ENCODE assay signal across 8 cellular contexts in genomic region chr2:231680992-231681852, GRCh38. TPM values are rescaled to one million over a fixed set of nuclear protein-coding genes. Genes with fewer than 3 reads are reported as not detected.
DNase-seq lines count a peak whose midpoint lies in the region; ATAC-seq and TF ChIP-seq lines count a peak whose summit lies in the region.

No MANE protein-coding gene starts in this region.

- no peaks in the 10 kb centered on the region for H3K9me3 ChIP-seq in WERI-Rb-1 (ENCODE audit: severe bottlenecking)
- no peaks in the 10 kb centered on the region for H3K9me3 ChIP-seq in muscle layer of colon (ENCODE audit: low read length)
- no peaks in the 10 kb centered on the region for H3K9me3 ChIP-seq in uterus

- H3K4me3 ChIP-seq in WERI-Rb-1 (ENCODE audit: low read depth, low read length): peak overlapping the region; percentile 60
- peak overlapping the region; percentile 42 for H3K4me3 ChIP-seq in fibroblast of mammary gland (ENCODE audit: control insufficient read depth, low read depth, low read length)
- H3K4me3 ChIP-seq in muscle layer of colon (ENCODE audit: low read depth in 1 of 2, low read length in 2 of 2): peak overlapping the region; percentile 47 to 66
- H3K4me3 ChIP-seq in uterus: peak overlapping the region; percentile 32 to 53

- H3K4me1 ChIP-seq in muscle layer of colon (ENCODE audit: insufficient read depth, low read length) (peaks cover 12% of the 10 kb centered on the region), uterus (peaks cover 0 to 6% of the 10 kb centered on the region in 2 donors)

- H3K36me3 ChIP-seq in WERI-Rb-1: no peaks in the 10 kb centered on the region
- no peaks in the 10 kb centered on the region for H3K36me3 ChIP-seq in muscle layer of colon (ENCODE audit: insufficient read depth, low read length)
- no peaks in the 10 kb centered on the region for H3K36me3 ChIP-seq in uterus

- no peaks in the 10 kb centered on the region for H3K27me3 ChIP-seq in WERI-Rb-1 (ENCODE audit: insufficient read depth, low read depth, severe bottlenecking)
- no peaks in the 10 kb centered on the region for H3K27me3 ChIP-seq in muscle layer of colon (ENCODE audit: control insufficient read depth in 1 of 2, insufficient read depth in 2 of 2, low read length in 2 of 2)
- no peaks in the 10 kb centered on the region for H3K27me3 ChIP-seq in uterus

- DNase-seq in DMS153 (lab: John Stamatoyannopoulos, UW): peak; percentile 78
- peak; percentile 84 for DNase-seq in WERI-Rb-1
- DNase-seq in fibroblast of mammary gland (ENCODE audit: low read depth): peak; percentile 75
- peak; percentile 91 to 92 for DNase-seq in uterus
- DNase-seq in NCI-H1048 (lab: John Stamatoyannopoulos, UW): no peak

- ATAC-seq in GM19395 (IDR thresholded peaks at IDR 0.05; ENCODE audit: unreplicated experiment) (peak; percentile 66), HG03457 (IDR thresholded peaks at IDR 0.05; ENCODE audit: unreplicated experiment) (peak; percentile 48)

- H3K9ac ChIP-seq in muscle layer of colon (ENCODE audit: low read length): peak overlapping the region; percentile 46

- no peak for TF ChIP-seq CTCF in WERI-Rb-1 (IDR thresholded peaks at IDR 0.05; ENCODE audit: low read depth, low read length)
- no peak for TF ChIP-seq CTCF in fibroblast of mammary gland (conservative IDR thresholded peaks at IDR 0.05; ENCODE audit: control insufficient read depth, insufficient read depth, low read depth, low read length)
- peak in 2 of 4 experiments; percentile 12 to 22 for TF ChIP-seq CTCF in uterus (IDR thresholded peaks at IDR 0.05)

- intact Hi-C loops in uterus (cut with DNase I; ENCODE audit: low total_unique reads): no loop called here

- TF ChIP-seq POLR2A in uterus (IDR thresholded peaks at IDR 0.05): peak; percentile 40 to 85

- H3K27ac ChIP-seq in WERI-Rb-1: peak overlapping the region; percentile 99
- peak overlapping the region; percentile 88 for H3K27ac ChIP-seq in muscle layer of colon (ENCODE audit: low read depth, low read length)
- peak overlapping the region; percentile 89 to 93 for H3K27ac ChIP-seq in uterus

RNA-seq across cellular contexts. Expression of gene PTMA, which starts 27.1 kb away (rescaled TPM):
- total RNA-seq in uterus: 100 to 1,000 TPM; 693 to 966 (median 818) TPM
